Comparison of ENCODE assay signal across 1 cellular context in genomic region chr15:62896969-62897486, GRCh38.
TF ChIP-seq lines count a peak whose summit lies in the region.

No MANE protein-coding gene starts in this region.

TF ChIP-seq in HepG2, 621 proteins besides CTCF, POLR2A, EP300 and RAD21 (continued from another document):
- TF ChIP-seq ZNF142 (CRISPR knock-in tag; IDR thresholded peaks at IDR 0.05) (no peak), HDAC2 (CRISPR knock-in tag; IDR thresholded peaks at IDR 0.05) (peak; percentile 29; the same call in 1 of the 2 replicates), ZSCAN12 (CRISPR knock-in tag; IDR thresholded peaks at IDR 0.05) (no peak), ZMAT5 (CRISPR knock-in tag; IDR thresholded peaks at IDR 0.05; ENCODE audit: borderline replicate concordance, low read depth) (no peak), ZNF274 (CRISPR knock-in tag; IDR thresholded peaks at IDR 0.05) (no peak), KDM2A (CRISPR knock-in tag; IDR thresholded peaks at IDR 0.05; ENCODE audit: borderline replicate concordance, low read depth) (peak; percentile 31; the same call in 1 of the 2 replicates), KLF12 (CRISPR knock-in tag; IDR thresholded peaks at IDR 0.05; ENCODE audit: borderline replicate concordance) (no peak), ZMAT3 (CRISPR knock-in tag; conservative IDR thresholded peaks at IDR 0.05) (no peak), ZNF17 (CRISPR knock-in tag; IDR thresholded peaks at IDR 0.05) (no peak), ZNF207 (IDR thresholded peaks at IDR 0.05; ENCODE audit: borderline replicate concordance) (no peak), ZKSCAN5 (CRISPR knock-in tag; IDR thresholded peaks at IDR 0.05) (no peak), KDM5A (IDR thresholded peaks at IDR 0.05; ENCODE audit: borderline replicate concordance, low read length) (no peak), SPEN (CRISPR knock-in tag; IDR thresholded peaks at IDR 0.05; ENCODE audit: low read depth) (no peak), ZNF556 (CRISPR knock-in tag; IDR thresholded peaks at IDR 0.05; ENCODE audit: borderline replicate concordance) (no peak), BRCA1 (CRISPR knock-in tag; IDR thresholded peaks at IDR 0.05) (no peak), ZNF414 (CRISPR knock-in tag; IDR thresholded peaks at IDR 0.05) (no peak), RBAK (CRISPR knock-in tag; IDR thresholded peaks at IDR 0.05) (no peak), NR2F1 (CRISPR knock-in tag; IDR thresholded peaks at IDR 0.05) (no peak), KLF16 (CRISPR knock-in tag; IDR thresholded peaks at IDR 0.05) (no peak), GFI1 (CRISPR knock-in tag; IDR thresholded peaks at IDR 0.05; ENCODE audit: borderline replicate concordance) (no peak), ZNF770 (CRISPR knock-in tag; IDR thresholded peaks at IDR 0.05) (no peak), SSRP1 (CRISPR knock-in tag; IDR thresholded peaks at IDR 0.05) (0 out of 2 replicates have a peak, but pooled peaks have one; percentile 57), ARID5B (CRISPR knock-in tag; IDR thresholded peaks at IDR 0.05) (peak; percentile 84), ZNF260 (CRISPR knock-in tag; IDR thresholded peaks at IDR 0.05; ENCODE audit: borderline replicate concordance, low read depth) (no peak), KMT2A (CRISPR knock-in tag; IDR thresholded peaks at IDR 0.05) (no peak), JUND (CRISPR knock-in tag; IDR thresholded peaks at IDR 0.05) (no peak), ATF1 (CRISPR knock-in tag; IDR thresholded peaks at IDR 0.05) (no peak), ZNF780A (CRISPR knock-in tag; IDR thresholded peaks at IDR 0.05) (no peak), ZNF784 (CRISPR knock-in tag; IDR thresholded peaks at IDR 0.05; ENCODE audit: borderline replicate concordance) (no peak), SATB2 (CRISPR knock-in tag; IDR thresholded peaks at IDR 0.05) (no peak), DRAP1 (CRISPR knock-in tag; IDR thresholded peaks at IDR 0.05) (no peak), NFE2 (CRISPR knock-in tag; IDR thresholded peaks at IDR 0.05) (peak; percentile 75), CC2D1A (CRISPR knock-in tag; IDR thresholded peaks at IDR 0.05) (no peak), IKZF4 (CRISPR knock-in tag; IDR thresholded peaks at IDR 0.05; ENCODE audit: borderline replicate concordance, low read depth, not compliant biosample characterization) (no peak), ZNF550 (CRISPR knock-in tag; IDR thresholded peaks at IDR 0.05; ENCODE audit: borderline replicate concordance) (no peak), YEATS4 (CRISPR knock-in tag; IDR thresholded peaks at IDR 0.05; ENCODE audit: borderline replicate concordance) (no peak), SMYD3 (CRISPR knock-in tag; IDR thresholded peaks at IDR 0.05) (no peak), TGIF2 (CRISPR knock-in tag; IDR thresholded peaks at IDR 0.05) (no peak), KLF13 (CRISPR knock-in tag; IDR thresholded peaks at IDR 0.05) (no peak), ZFP41 (CRISPR knock-in tag; IDR thresholded peaks at IDR 0.05; ENCODE audit: borderline replicate concordance) (no peak), MLX (CRISPR knock-in tag; IDR thresholded peaks at IDR 0.05) (no peak), GPBP1L1 (CRISPR knock-in tag; IDR thresholded peaks at IDR 0.05) (no peak), CBX5 (CRISPR knock-in tag; IDR thresholded peaks at IDR 0.05; ENCODE audit: borderline replicate concordance) (no peak), ZNF737 (CRISPR knock-in tag; IDR thresholded peaks at IDR 0.05; ENCODE audit: borderline replicate concordance) (no peak), ZFP36 (IDR thresholded peaks at IDR 0.05; ENCODE audit: borderline replicate concordance, low read depth, low read length, partially characterized antibody) (no peak), TFDP2 (CRISPR knock-in tag; IDR thresholded peaks at IDR 0.05) (no peak; the same call in 1 of the 2 replicates), SUZ12 (IDR thresholded peaks at IDR 0.05; ENCODE audit: low read depth, low read length) (no peak), MAFK (conservative IDR thresholded peaks at IDR 0.05 in 1 of 2, IDR thresholded peaks at IDR 0.05 in 1 of 2; ENCODE audit: low read length in 2 of 2) (peak in 1 of 2 experiments; percentile 11; a peak in 1 of 4 replicates)
